ENCODE assay signal across 8 cellular contexts in genomic region chr9:74777136-74777879, GRCh38.
DNase-seq lines count a peak whose midpoint lies in the region; ATAC-seq and TF ChIP-seq lines count a peak whose summit lies in the region.

No MANE protein-coding gene starts in this region.

- no peak overlapping the region for H3K18ac ChIP-seq in IMR-90 (ENCODE audit: low read depth, low read length)

- WGBS in IMR-90 (ENCODE audit: extremely low coverage in 2 of 2, insufficient read length in 1 of 2), 2 experiments, result no CpG with 5 or more reads among the region's 8 CpGs

- no peak overlapping the region for H2BK5ac ChIP-seq in IMR-90 (ENCODE audit: low read depth, low read length, poor library complexity, severe bottlenecking)

- no peak overlapping the region for H3K4me2 ChIP-seq in IMR-90 (ENCODE audit: low read depth, low read length)

- no peaks in the 10 kb centered on the region for H3K27me3 ChIP-seq in IMR-90 (ENCODE audit: control insufficient read depth, insufficient read depth, low read length)

- no peaks in the 10 kb centered on the region for H4K20me1 ChIP-seq in IMR-90 (ENCODE audit: insufficient read depth, low read length)

- no peak overlapping the region for H3K23ac ChIP-seq in IMR-90 (ENCODE audit: low read depth, low read length)

- no peak overlapping the region for H4K5ac ChIP-seq in IMR-90 (ENCODE audit: low read depth, low read length)

- H3K56ac ChIP-seq in IMR-90 (ENCODE audit: extremely low read depth, insufficient read depth, low read length), result no peak overlapping the region

- no peak overlapping the region for H3K9ac ChIP-seq in IMR-90 (ENCODE audit: low read depth, low read length)

- H3K36me3 ChIP-seq in IMR-90 (ENCODE audit: control insufficient read depth, insufficient read depth, low read length), result no peaks in the 10 kb centered on the region

- H3K9me3 ChIP-seq in IMR-90 (ENCODE audit: control insufficient read depth, insufficient read depth, low read length) (no peaks in the 10 kb centered on the region), T-helper 17 cell (ENCODE audit: control insufficient read depth, low read length, poor library complexity, severe bottlenecking) (no peaks in the 10 kb centered on the region)

- 0 out of 2 replicates have a peak overlapping the region, but pooled peaks have one; percentile 18 for H3K14ac ChIP-seq in IMR-90 (replicated peaks; ENCODE audit: low read depth, low read length)

- no peaks in the 10 kb centered on the region for H3K79me1 ChIP-seq in IMR-90 (ENCODE audit: low read depth in 1 of 2, low read length in 2 of 2)

- peaks cover 2% of the 10 kb centered on the region for H3K4me1 Mint-ChIP-seq in T-helper 17 cell

- peaks cover 3% of the 10 kb centered on the region for H3K36me3 Mint-ChIP-seq in T-helper 17 cell (ENCODE audit: low read depth)

- dilution Hi-C loops in IMR-90 (cut with HindIII; ENCODE audit: low sequenced_read_pairs, unreplicated experiment), result no loop called here

- no peak overlapping the region for H3K4me3 Mint-ChIP-seq in T-helper 17 cell

- H4K91ac ChIP-seq in IMR-90 (ENCODE audit: insufficient read depth, low read depth, low read length), result no peak overlapping the region

- H3K4ac ChIP-seq in IMR-90 (ENCODE audit: low read depth, low read length), result no peak overlapping the region

- H2BK15ac ChIP-seq in IMR-90 (ENCODE audit: low read depth, low read length), result no peak overlapping the region

- TF ChIP-seq CTCF in IMR-90 (conservative IDR thresholded peaks at IDR 0.05; ENCODE audit: low read depth, low read length), result peak; percentile 81

- peak; percentile 59 for DNase-seq in COLO829 (ENCODE audit: low spot score)
- DNase-seq in IMR-90, result peak; percentile 54
- DNase-seq in T-helper 17 cell, result peak; percentile 31 to 57 (median 37)
- peak; percentile 41 for DNase-seq in hepatic stellate cell (ENCODE audit: low spot score)
- DNase-seq in smooth muscle cell of the brain vasculature (ENCODE audit: low read depth, low spot score), result peak; percentile 46

- H2AFZ ChIP-seq in IMR-90 (replicated peaks; ENCODE audit: low read length, poor library complexity), result no peak overlapping the region

- no peak overlapping the region for H3K27ac Mint-ChIP-seq in T-helper 17 cell

- no peaks in the 10 kb centered on the region for H3K4me1 ChIP-seq in IMR-90 (ENCODE audit: control insufficient read depth, insufficient read depth, low read length)

- in situ Hi-C loops in IMR-90 (cut with MboI; ENCODE audit: low sequenced_read_pairs), result loop anchor here (5.0 kb wide), 1 partner anchor 225 kb away; no protein-coding TSS in a partner anchor

- H2AK5ac ChIP-seq in IMR-90 (ENCODE audit: low read depth, low read length), result no peak overlapping the region

- H3K27ac ChIP-seq in IMR-90 (ENCODE audit: insufficient read depth, low read length) (no peak overlapping the region), angular gyrus (ENCODE audit: low read depth, low read length) (peak overlapping the region; percentile 42)

- H3K9me1 ChIP-seq in IMR-90 (ENCODE audit: insufficient read depth, low read length), result no peaks in the 10 kb centered on the region

- TF ChIP-seq POLR2A in IMR-90 (IDR thresholded peaks at IDR 0.05; ENCODE audit: low read depth, low read length), result no peak

- no peak overlapping the region for H2BK20ac ChIP-seq in IMR-90 (ENCODE audit: low read depth, low read length)

- peak; percentile 67 for TF ChIP-seq RAD21 in IMR-90 (IDR thresholded peaks at IDR 0.05; ENCODE audit: low read length)

- H3K27me3 Mint-ChIP-seq in T-helper 17 cell, result peaks cover 31% of the 10 kb centered on the region

- no TSS peak for BruUV-seq in IMR-90 (replicated peaks; lab: Mats Ljungman, UMichigan)

- CTCF ChIA-PET in IMR-90 (lab: Yijun Ruan, JAX), result interaction anchor here (0.6 to 0.9 kb wide), 4 partner anchors 227 to 256 kb away, joined by 3 to 4 read pairs (median 3); no protein-coding TSS in a partner anchor

- POLR2A ChIA-PET in IMR-90 (lab: Charles Lee; ENCODE audit: unreplicated experiment), result no interaction called here

- H2BK120ac ChIP-seq in IMR-90 (ENCODE audit: low read depth, low read length), result no peak overlapping the region

- no peak overlapping the region for H3K4me3 ChIP-seq in IMR-90 (ENCODE audit: insufficient read depth, low read depth, low read length)

- no peak overlapping the region for H4K8ac ChIP-seq in IMR-90 (ENCODE audit: low read depth in 2 of 2, low read length in 2 of 2)

- ATAC-seq in GM19438 (IDR thresholded peaks at IDR 0.05; ENCODE audit: low read depth, unreplicated experiment) (peak; percentile 68), IMR-90 (ENCODE audit: low read depth) (peak; percentile 79), T-helper 17 cell (peak; percentile 57), HG02970 (IDR thresholded peaks at IDR 0.05; ENCODE audit: low FRiP score, unreplicated experiment) (no peak)

- H2AK9ac ChIP-seq in IMR-90 (replicated peaks; ENCODE audit: low read depth, low read length, poor library complexity), result no peak overlapping the region

- intact Hi-C loops in IMR-90 (cut with micrococcal nuclease), result loop anchor here (1.0 to 2.0 kb wide), 4 partner anchors 175 to 461 kb away; partner anchors contain the start of gene C9orf40

TF ChIP-seq in IMR-90, 13 proteins besides CTCF, POLR2A, EP300 and RAD21:
- peak; percentile 84 for TF ChIP-seq SMC3 (IDR thresholded peaks at IDR 0.05; ENCODE audit: low read depth, low read length)
- TF ChIP-seq CHD1 (IDR thresholded peaks at IDR 0.05; ENCODE audit: low read depth, low read length), result no peak
